In genomic region chr3:50229490-50229889, GRCh38 we compare ENCODE assay signal across 19 cellular contexts. TPM values are rescaled to one million over a fixed set of nuclear protein-coding genes. Genes with fewer than 3 reads are reported as not detected.
A peak's percentile ranks its signal among the peaks of the same experiment; 100 is the strongest.
DNase-seq lines count a peak whose midpoint lies in the region; ATAC-seq and TF ChIP-seq lines count a peak whose summit lies in the region.
"Had no signal": no experiment of that assay in that cellular context is flagged by ENCODE, and none has a peak within 500 bp of the region (broad histone marks: within the 10 kb centered on the region; RNA-seq: fewer than 3 reads in every experiment).

No MANE protein-coding gene starts in this region.

- no peak for DNase-seq in activated CD4-positive, alpha-beta T cell treated with anti-CD3 and anti-CD28 coated beads, Interleukin-2, amount 10 ng/mL, durations not matched to agents 7 days and 5 days
- DNase-seq in activated CD4-positive, alpha-beta T cell treated with anti-CD3 and anti-CD28 coated beads, Interleukin-2, amount 50 U/mL, for 1 hour: no peak
- DNase-seq in RWPE1 (ENCODE audit: low spot score) (no peak), glutamatergic neuron (no peak), lower leg skin (ENCODE audit: low spot score in 2 of 2) (no peak), NCI-H1417 treated with DMSO at 0.1 percent for 48 hours (lab: John Stamatoyannopoulos, UW) (no peak)
- DNase-seq: activated naive CD8-positive, alpha-beta T cell treated with anti-CD3 and anti-CD28 coated beads for 36 hours; Calu3; cerebellar nuclear complex; mammary epithelial cell; NCI-H1694 treated with DMSO at 0.1 percent for 48 hours; NCI-H446 treated with DMSO at 0.1 percent for 48 hours; occipital lobe; stimulated activated naive CD8-positive, alpha-beta T cell treated with anti-CD3 and anti-CD28 coated beads, Interleukin-15, Interleukin-2, amounts not matched to agents 100 U/mL and 50 U/mL, for 24 hours had no signal

- TF ChIP-seq POLR2A in lower leg skin (IDR thresholded peaks at IDR 0.05): no peak

- peaks cover 7% of the 10 kb centered on the region for H3K27me3 Mint-ChIP-seq in activated CD4-positive, alpha-beta T cell treated with anti-CD3 and anti-CD28 coated beads, Interleukin-2, amount 10 ng/mL, durations not matched to agents 7 days and 5 days
- H3K27me3 Mint-ChIP-seq in glutamatergic neuron (ENCODE audit: unreplicated experiment): peaks cover 15% of the 10 kb centered on the region
- H3K27me3 Mint-ChIP-seq in stimulated activated memory B cell treated with anti-CD40 and anti-IgM and Interleukin-4, amounts not matched to agents 10 μg/mL and 1 μg/mL and 100 μg/mL, for 72 hours: peaks cover 7% of the 10 kb centered on the region

- no peak overlapping the region for H3K27ac Mint-ChIP-seq in activated CD4-positive, alpha-beta T cell treated with anti-CD3 and anti-CD28 coated beads, Interleukin-2, amount 10 ng/mL, durations not matched to agents 7 days and 5 days
- H3K27ac Mint-ChIP-seq in glutamatergic neuron (ENCODE audit: unreplicated experiment): no peak overlapping the region
- H3K27ac Mint-ChIP-seq in stimulated activated memory B cell treated with anti-CD40 and anti-IgM and Interleukin-4, amounts not matched to agents 10 μg/mL and 1 μg/mL and 100 μg/mL, for 72 hours: peak overlapping the region; percentile 59

- no peaks in the 10 kb centered on the region for H3K36me3 Mint-ChIP-seq in activated CD4-positive, alpha-beta T cell treated with anti-CD3 and anti-CD28 coated beads, Interleukin-2, amount 10 ng/mL, durations not matched to agents 7 days and 5 days (ENCODE audit: low read depth)
- no peaks in the 10 kb centered on the region for H3K36me3 Mint-ChIP-seq in glutamatergic neuron (ENCODE audit: unreplicated experiment)
- H3K36me3 Mint-ChIP-seq in stimulated activated memory B cell treated with anti-CD40 and anti-IgM and Interleukin-4, amounts not matched to agents 10 μg/mL and 1 μg/mL and 100 μg/mL, for 72 hours: no peaks in the 10 kb centered on the region
- H3K36me3 Mint-ChIP-seq: activated naive CD8-positive, alpha-beta T cell treated with anti-CD3 and anti-CD28 coated beads for 36 hours had no signal

- TF ChIP-seq CTCF in RWPE1 (conservative IDR thresholded peaks at IDR 0.05; ENCODE audit: low read depth) (no peak), glutamatergic neuron (IDR thresholded peaks at IDR 0.05; ENCODE audit: partially characterized antibody, unreplicated experiment) (no peak), lower leg skin (IDR thresholded peaks at IDR 0.05) (no peak)

- intact Hi-C loops in lower leg skin (cut with DNase I; ENCODE audit: low total_unique reads): no loop called here

- CTCF ChIA-PET in activated CD4-positive, alpha-beta T cell treated with anti-CD3 and anti-CD28 coated beads, Interleukin-2, amount 10 ng/mL, durations not matched to agents 7 days and 5 days (lab: Charles Lee): interaction anchor here (0.9 to 17.4 kb wide), 5 partner anchors 17 to 46 kb away, joined by 3 to 212 read pairs (median 8); no protein-coding TSS in a partner anchor
- CTCF ChIA-PET in RWPE1 (lab: Yijun Ruan, JAX): no interaction called here

- H3K4me3 Mint-ChIP-seq in activated CD4-positive, alpha-beta T cell treated with anti-CD3 and anti-CD28 coated beads, Interleukin-2, amount 10 ng/mL, durations not matched to agents 7 days and 5 days: peak overlapping the region; percentile 15
- peak overlapping the region; percentile 50 for H3K4me3 Mint-ChIP-seq in glutamatergic neuron (ENCODE audit: unreplicated experiment)
- no peak overlapping the region for H3K4me3 Mint-ChIP-seq in stimulated activated memory B cell treated with anti-CD40 and anti-IgM and Interleukin-4, amounts not matched to agents 10 μg/mL and 1 μg/mL and 100 μg/mL, for 72 hours

- H3K4me1 Mint-ChIP-seq in activated CD4-positive, alpha-beta T cell treated with anti-CD3 and anti-CD28 coated beads, Interleukin-2, amount 10 ng/mL, durations not matched to agents 7 days and 5 days: peaks cover 38% of the 10 kb centered on the region
- H3K4me1 Mint-ChIP-seq in glutamatergic neuron (ENCODE audit: low read depth, unreplicated experiment): peaks cover 19% of the 10 kb centered on the region
- H3K4me1 Mint-ChIP-seq in stimulated activated memory B cell treated with anti-CD40 and anti-IgM and Interleukin-4, amounts not matched to agents 10 μg/mL and 1 μg/mL and 100 μg/mL, for 72 hours: peaks cover 71% of the 10 kb centered on the region

- H3K4me3 ChIP-seq in lower leg skin (ENCODE audit: low read depth, poor library complexity, severe bottlenecking): no peak overlapping the region
- H3K4me3 ChIP-seq: A549 had no signal

- H3K9me3 Mint-ChIP-seq in activated CD4-positive, alpha-beta T cell treated with anti-CD3 and anti-CD28 coated beads, Interleukin-2, amount 10 ng/mL, durations not matched to agents 7 days and 5 days: no peaks in the 10 kb centered on the region
- H3K9me3 Mint-ChIP-seq in glutamatergic neuron (ENCODE audit: unreplicated experiment): peaks cover 14% of the 10 kb centered on the region
- H3K9me3 Mint-ChIP-seq in stimulated activated memory B cell treated with anti-CD40 and anti-IgM and Interleukin-4, amounts not matched to agents 10 μg/mL and 1 μg/mL and 100 μg/mL, for 72 hours: no peaks in the 10 kb centered on the region
- H3K9me3 Mint-ChIP-seq: activated naive CD8-positive, alpha-beta T cell treated with anti-CD3 and anti-CD28 coated beads for 36 hours had no signal

- peak overlapping the region; percentile 94 for H3K27ac ChIP-seq in RWPE1

- POLR2A ChIA-PET in activated CD4-positive, alpha-beta T cell treated with anti-CD3 and anti-CD28 coated beads, Interleukin-2, amount 10 ng/mL, durations not matched to agents 7 days and 5 days (lab: Charles Lee): no interaction called here
- POLR2A ChIA-PET in RWPE1 (lab: Yijun Ruan, JAX; ENCODE audit: low non-redundant PET): no interaction called here

- WGBS in lower leg skin, 2 donors: 91 to 92% methylated on average over 3 of the region's 3 CpGs

- ATAC-seq in stimulated activated memory B cell treated with anti-CD40 and anti-IgM and Interleukin-4, amounts not matched to agents 10 μg/mL and 1 μg/mL and 100 μg/mL, for 72 hours: no peak
- no peak for ATAC-seq in HG02623 (IDR thresholded peaks at IDR 0.05; ENCODE audit: unreplicated experiment)
- ATAC-seq: A549; stimulated activated naive CD8-positive, alpha-beta T cell treated with anti-CD3 and anti-CD28 coated beads, Interleukin-15, Interleukin-2, amounts not matched to agents 100 U/mL and 50 U/mL, for 24 hours had no signal

RNA-seq across cellular contexts. Expression of gene GNAI2, which starts 6.5 kb away (rescaled TPM):
- total RNA-seq in activated CD4-positive, alpha-beta T cell treated with anti-CD3 and anti-CD28 coated beads, Interleukin-2, amount 10 ng/mL, durations not matched to agents 7 days and 5 days: 100 to 1,000 TPM; 489 to 524 TPM
- 297 TPM for total RNA-seq in glutamatergic neuron (ENCODE audit: unreplicated experiment)
- total RNA-seq in lower leg skin: 100 to 1,000 TPM in 1 of 4 donors, 10 to 100 TPM in 3; 56.5 to 123 (median 74.8) TPM

RNA-seq across cellular contexts. Expression of gene SLC38A3, which starts 24.4 kb away (rescaled TPM):
- total RNA-seq in activated CD4-positive, alpha-beta T cell treated with anti-CD3 and anti-CD28 coated beads, Interleukin-2, amount 10 ng/mL, durations not matched to agents 7 days and 5 days: not detected
- total RNA-seq in glutamatergic neuron (ENCODE audit: unreplicated experiment): not detected
- under 1 TPM in 1 of 4 donors, not detected in 3; 0.62 TPM for total RNA-seq in lower leg skin
- total RNA-seq: Calu3 had no signal

RNA-seq across cellular contexts. Expression of gene GNAT1, which starts 38.1 kb away (rescaled TPM):
- not detected for total RNA-seq in activated CD4-positive, alpha-beta T cell treated with anti-CD3 and anti-CD28 coated beads, Interleukin-2, amount 10 ng/mL, durations not matched to agents 7 days and 5 days
- total RNA-seq in glutamatergic neuron (ENCODE audit: unreplicated experiment) (not detected), lower leg skin (not detected)
- total RNA-seq: Calu3, occipital lobe, SK-MEL-5, skeletal muscle tissue had no signal

RNA-seq across cellular contexts. Expression of gene SEMA3B, which starts 39.5 kb away (rescaled TPM):
- total RNA-seq in activated CD4-positive, alpha-beta T cell treated with anti-CD3 and anti-CD28 coated beads, Interleukin-2, amount 10 ng/mL, durations not matched to agents 7 days and 5 days: under 1 TPM; 0.37 to 0.60 TPM
- total RNA-seq in glutamatergic neuron (ENCODE audit: unreplicated experiment) (5.4 TPM), lower leg skin (1 to 10 TPM; 1.1 to 7.2 (median 3.3) TPM)

RNA-seq across cellular contexts. Expression of gene LSMEM2, which starts 49.4 kb away (rescaled TPM):
- total RNA-seq in activated CD4-positive, alpha-beta T cell treated with anti-CD3 and anti-CD28 coated beads, Interleukin-2, amount 10 ng/mL, durations not matched to agents 7 days and 5 days: not detected
- total RNA-seq in glutamatergic neuron (ENCODE audit: unreplicated experiment) (not detected), lower leg skin (under 1 TPM in 2 of 4 donors, not detected in 2; 0.37 to 0.62 TPM)
- total RNA-seq: activated naive CD8-positive, alpha-beta T cell treated with anti-CD3 and anti-CD28 coated beads for 36 hours; Calu3; SK-MEL-5 had no signal
